ENCODE assay signal across 1 cellular context in the genomic region with DNA sequence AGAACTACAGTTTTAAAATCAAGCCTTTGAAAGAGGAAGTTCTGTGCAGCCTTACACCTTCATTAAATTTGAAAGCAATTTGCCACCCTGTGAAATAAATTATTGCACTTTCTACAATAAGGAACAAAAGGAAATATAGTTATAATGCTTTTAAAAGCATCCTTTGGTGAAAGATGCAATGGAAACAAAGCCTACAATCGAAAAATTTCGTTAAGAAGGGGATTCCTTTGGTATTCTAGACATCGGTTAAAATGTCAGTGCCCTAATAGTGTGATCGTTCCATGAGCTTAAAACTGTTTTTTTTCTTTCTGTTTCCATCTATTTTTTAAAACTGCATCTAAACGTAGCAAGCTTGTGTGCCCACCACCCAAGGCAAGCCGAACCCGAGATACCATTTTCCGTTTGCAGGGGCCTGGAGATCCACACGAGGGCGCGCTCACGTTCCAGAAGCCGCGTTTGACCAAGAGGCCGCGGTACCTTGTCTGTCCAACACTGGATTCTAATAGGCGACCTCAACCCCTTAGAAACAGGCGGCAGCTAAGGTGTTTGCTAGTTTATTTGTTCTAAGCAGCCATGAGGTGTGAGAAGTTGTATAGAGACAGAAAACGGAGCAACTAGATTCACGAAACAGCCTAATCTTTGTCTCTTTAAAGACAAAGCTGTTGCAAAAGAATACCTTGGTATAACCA.
TF ChIP-seq lines count a peak whose summit lies in the region.

No MANE protein-coding gene starts in this region.

TF ChIP-seq in HepG2, 621 proteins besides CTCF, POLR2A, EP300 and RAD21 (continues in another document):
- TF ChIP-seq ZNF160 (CRISPR knock-in tag; IDR thresholded peaks at IDR 0.05) (no peak), KDM2A (CRISPR knock-in tag; IDR thresholded peaks at IDR 0.05; ENCODE audit: borderline replicate concordance, low read depth) (peak; percentile 68; the same call in 1 of the 2 replicates), ARID4A (CRISPR knock-in tag; IDR thresholded peaks at IDR 0.05; ENCODE audit: borderline replicate concordance) (no peak), RARG (CRISPR knock-in tag; IDR thresholded peaks at IDR 0.05; ENCODE audit: low read depth) (no peak), ZEB1 (IDR thresholded peaks at IDR 0.05; ENCODE audit: insufficient replicate concordance, low read depth) (no peak), BORCS8-MEF2B (CRISPR knock-in tag; IDR thresholded peaks at IDR 0.05) (no peak), SOX5 (CRISPR knock-in tag; IDR thresholded peaks at IDR 0.05; ENCODE audit: borderline replicate concordance) (no peak), GPN1 (CRISPR knock-in tag; IDR thresholded peaks at IDR 0.05; ENCODE audit: borderline replicate concordance) (no peak), ETV5 (CRISPR knock-in tag; IDR thresholded peaks at IDR 0.05; ENCODE audit: borderline replicate concordance) (no peak), THYN1 (CRISPR knock-in tag; IDR thresholded peaks at IDR 0.05; ENCODE audit: borderline replicate concordance, low read depth) (no peak), ATF6 (CRISPR knock-in tag; conservative IDR thresholded peaks at IDR 0.05) (no peak), CHD2 (IDR thresholded peaks at IDR 0.05; ENCODE audit: low read depth, low read length) (no peak), CBX1 (IDR thresholded peaks at IDR 0.05; ENCODE audit: low read depth) (no peak), RFX3 (CRISPR knock-in tag; IDR thresholded peaks at IDR 0.05) (no peak), ZNF354B (CRISPR knock-in tag; IDR thresholded peaks at IDR 0.05) (no peak), ZMYM2 (CRISPR knock-in tag; IDR thresholded peaks at IDR 0.05) (no peak), MIXL1 (CRISPR knock-in tag; IDR thresholded peaks at IDR 0.05) (no peak), ZNF501 (CRISPR knock-in tag; IDR thresholded peaks at IDR 0.05) (0 out of 2 replicates have a peak, but pooled peaks have one; percentile 23), CREB1 (IDR thresholded peaks at IDR 0.05) (no peak), CREB1 (CRISPR knock-in tag; IDR thresholded peaks at IDR 0.05) (no peak), ZSCAN21 (CRISPR knock-in tag; IDR thresholded peaks at IDR 0.05; ENCODE audit: borderline replicate concordance) (no peak), ZNF766 (CRISPR knock-in tag; IDR thresholded peaks at IDR 0.05; ENCODE audit: borderline replicate concordance) (no peak), RNF2 (conservative IDR thresholded peaks at IDR 0.05; ENCODE audit: low read depth) (peak; percentile 93), TFDP1 (CRISPR knock-in tag; IDR thresholded peaks at IDR 0.05; ENCODE audit: borderline replicate concordance) (no peak), GATAD1 (CRISPR knock-in tag; IDR thresholded peaks at IDR 0.05) (0 out of 2 replicates have a peak, but pooled peaks have one; percentile 18), ZFX (CRISPR knock-in tag; IDR thresholded peaks at IDR 0.05; ENCODE audit: low read depth) (peak; percentile 35; the same call in 1 of the 2 replicates)
- TF ChIP-seq, protein P1, sequence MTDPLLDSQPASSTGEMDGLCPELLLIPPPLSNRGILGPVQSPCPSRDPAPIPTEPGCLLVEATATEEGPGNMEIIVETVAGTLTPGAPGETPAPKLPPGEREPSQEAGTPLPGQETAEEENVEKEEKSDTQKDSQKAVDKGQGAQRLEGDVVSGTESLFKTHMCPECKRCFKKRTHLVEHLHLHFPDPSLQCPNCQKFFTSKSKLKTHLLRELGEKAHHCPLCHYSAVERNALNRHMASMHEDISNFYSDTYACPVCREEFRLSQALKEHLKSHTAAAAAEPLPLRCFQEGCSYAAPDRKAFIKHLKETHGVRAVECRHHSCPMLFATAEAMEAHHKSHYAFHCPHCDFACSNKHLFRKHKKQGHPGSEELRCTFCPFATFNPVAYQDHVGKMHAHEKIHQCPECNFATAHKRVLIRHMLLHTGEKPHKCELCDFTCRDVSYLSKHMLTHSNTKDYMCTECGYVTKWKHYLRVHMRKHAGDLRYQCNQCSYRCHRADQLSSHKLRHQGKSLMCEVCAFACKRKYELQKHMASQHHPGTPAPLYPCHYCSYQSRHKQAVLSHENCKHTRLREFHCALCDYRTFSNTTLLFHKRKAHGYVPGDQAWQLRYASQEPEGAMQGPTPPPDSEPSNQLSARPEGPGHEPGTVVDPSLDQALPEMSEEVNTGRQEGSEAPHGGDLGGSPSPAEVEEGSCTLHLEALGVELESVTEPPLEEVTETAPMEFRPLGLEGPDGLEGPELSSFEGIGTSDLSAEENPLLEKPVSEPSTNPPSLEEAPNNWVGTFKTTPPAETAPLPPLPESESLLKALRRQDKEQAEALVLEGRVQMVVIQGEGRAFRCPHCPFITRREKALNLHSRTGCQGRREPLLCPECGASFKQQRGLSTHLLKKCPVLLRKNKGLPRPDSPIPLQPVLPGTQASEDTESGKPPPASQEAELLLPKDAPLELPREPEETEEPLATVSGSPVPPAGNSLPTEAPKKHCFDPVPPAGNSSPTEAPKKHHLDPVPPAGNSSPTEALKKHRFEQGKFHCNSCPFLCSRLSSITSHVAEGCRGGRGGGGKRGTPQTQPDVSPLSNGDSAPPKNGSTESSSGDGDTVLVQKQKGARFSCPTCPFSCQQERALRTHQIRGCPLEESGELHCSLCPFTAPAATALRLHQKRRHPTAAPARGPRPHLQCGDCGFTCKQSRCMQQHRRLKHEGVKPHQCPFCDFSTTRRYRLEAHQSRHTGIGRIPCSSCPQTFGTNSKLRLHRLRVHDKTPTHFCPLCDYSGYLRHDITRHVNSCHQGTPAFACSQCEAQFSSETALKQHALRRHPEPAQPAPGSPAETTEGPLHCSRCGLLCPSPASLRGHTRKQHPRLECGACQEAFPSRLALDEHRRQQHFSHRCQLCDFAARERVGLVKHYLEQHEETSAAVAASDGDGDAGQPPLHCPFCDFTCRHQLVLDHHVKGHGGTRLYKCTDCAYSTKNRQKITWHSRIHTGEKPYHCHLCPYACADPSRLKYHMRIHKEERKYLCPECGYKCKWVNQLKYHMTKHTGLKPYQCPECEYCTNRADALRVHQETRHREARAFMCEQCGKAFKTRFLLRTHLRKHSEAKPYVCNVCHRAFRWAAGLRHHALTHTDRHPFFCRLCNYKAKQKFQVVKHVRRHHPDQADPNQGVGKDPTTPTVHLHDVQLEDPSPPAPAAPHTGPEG (CRISPR knock-in tag; IDR thresholded peaks at IDR 0.05) = no peak
- TF ChIP-seq, protein P2, sequence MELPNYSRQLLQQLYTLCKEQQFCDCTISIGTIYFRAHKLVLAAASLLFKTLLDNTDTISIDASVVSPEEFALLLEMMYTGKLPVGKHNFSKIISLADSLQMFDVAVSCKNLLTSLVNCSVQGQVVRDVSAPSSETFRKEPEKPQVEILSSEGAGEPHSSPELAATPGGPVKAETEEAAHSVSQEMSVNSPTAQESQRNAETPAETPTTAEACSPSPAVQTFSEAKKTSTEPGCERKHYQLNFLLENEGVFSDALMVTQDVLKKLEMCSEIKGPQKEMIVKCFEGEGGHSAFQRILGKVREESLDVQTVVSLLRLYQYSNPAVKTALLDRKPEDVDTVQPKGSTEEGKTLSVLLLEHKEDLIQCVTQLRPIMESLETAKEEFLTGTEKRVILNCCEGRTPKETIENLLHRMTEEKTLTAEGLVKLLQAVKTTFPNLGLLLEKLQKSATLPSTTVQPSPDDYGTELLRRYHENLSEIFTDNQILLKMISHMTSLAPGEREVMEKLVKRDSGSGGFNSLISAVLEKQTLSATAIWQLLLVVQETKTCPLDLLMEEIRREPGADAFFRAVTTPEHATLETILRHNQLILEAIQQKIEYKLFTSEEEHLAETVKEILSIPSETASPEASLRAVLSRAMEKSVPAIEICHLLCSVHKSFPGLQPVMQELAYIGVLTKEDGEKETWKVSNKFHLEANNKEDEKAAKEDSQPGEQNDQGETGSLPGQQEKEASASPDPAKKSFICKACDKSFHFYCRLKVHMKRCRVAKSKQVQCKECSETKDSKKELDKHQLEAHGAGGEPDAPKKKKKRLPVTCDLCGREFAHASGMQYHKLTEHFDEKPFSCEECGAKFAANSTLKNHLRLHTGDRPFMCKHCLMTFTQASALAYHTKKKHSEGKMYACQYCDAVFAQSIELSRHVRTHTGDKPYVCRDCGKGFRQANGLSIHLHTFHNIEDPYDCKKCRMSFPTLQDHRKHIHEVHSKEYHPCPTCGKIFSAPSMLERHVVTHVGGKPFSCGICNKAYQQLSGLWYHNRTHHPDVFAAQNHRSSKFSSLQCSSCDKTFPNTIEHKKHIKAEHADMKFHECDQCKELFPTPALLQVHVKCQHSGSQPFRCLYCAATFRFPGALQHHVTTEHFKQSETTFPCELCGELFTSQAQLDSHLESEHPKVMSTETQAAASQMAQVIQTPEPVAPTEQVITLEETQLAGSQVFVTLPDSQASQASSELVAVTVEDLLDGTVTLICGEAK (IDR thresholded peaks at IDR 0.05) = no peak
- TF ChIP-seq, protein P2 (CRISPR knock-in tag; IDR thresholded peaks at IDR 0.05) = no peak
- TF ChIP-seq, protein P3, sequence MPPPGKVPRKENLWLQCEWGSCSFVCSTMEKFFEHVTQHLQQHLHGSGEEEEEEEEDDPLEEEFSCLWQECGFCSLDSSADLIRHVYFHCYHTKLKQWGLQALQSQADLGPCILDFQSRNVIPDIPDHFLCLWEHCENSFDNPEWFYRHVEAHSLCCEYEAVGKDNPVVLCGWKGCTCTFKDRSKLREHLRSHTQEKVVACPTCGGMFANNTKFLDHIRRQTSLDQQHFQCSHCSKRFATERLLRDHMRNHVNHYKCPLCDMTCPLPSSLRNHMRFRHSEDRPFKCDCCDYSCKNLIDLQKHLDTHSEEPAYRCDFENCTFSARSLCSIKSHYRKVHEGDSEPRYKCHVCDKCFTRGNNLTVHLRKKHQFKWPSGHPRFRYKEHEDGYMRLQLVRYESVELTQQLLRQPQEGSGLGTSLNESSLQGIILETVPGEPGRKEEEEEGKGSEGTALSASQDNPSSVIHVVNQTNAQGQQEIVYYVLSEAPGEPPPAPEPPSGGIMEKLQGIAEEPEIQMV (CRISPR knock-in tag; IDR thresholded peaks at IDR 0.05; ENCODE audit: low read depth) = no peak
